27 cellular contexts compared by ENCODE assay signal in genomic region chr7:125149151-125149550, GRCh38.
"Had no signal": no experiment of that assay in that cellular context is flagged by ENCODE, and none has a peak within 500 bp of the region (broad histone marks: within the 10 kb centered on the region; RNA-seq: fewer than 3 reads in every experiment).

No MANE protein-coding gene starts in this region.

- H3K27me3 Mint-ChIP-seq: activated B cell treated with CpG ODN at 0.5 μM for 24 hours; activated CD4-positive, alpha-beta T cell treated with anti-CD3 and anti-CD28 coated beads for 36 hours; activated T-cell treated with anti-CD3 and anti-CD28 coated beads, Interleukin-2, amount 50 U/mL, for 24 hours; activated T-helper 17 cell treated with anti-CD3 and anti-CD28 coated beads, Interleukin-2, amount 50 U/mL, for 72 hours; central memory CD8-positive, alpha-beta T cell; naive thymus-derived CD8-positive, alpha-beta T cell; stimulated activated naive B cell treated with anti-CD40 and anti-IgM and Interleukin-4, amounts not matched to agents 10 μg/mL and 1 μg/mL and 100 μg/mL, for 72 hours; T-helper 17 cell; type B pancreatic cell had no signal

- ATAC-seq: activated CD4-positive, alpha-beta T cell treated with anti-CD3 and anti-CD28 coated beads for 36 hours; activated naive CD4-positive, alpha-beta T cell treated with anti-CD3 and anti-CD28 coated beads, Interleukin-2, amount 50 U/mL, for 72 hours; activated T-helper 17 cell treated with anti-CD3 and anti-CD28 coated beads, Interleukin-2, amount 50 U/mL, for 72 hours; foreskin keratinocyte; naive thymus-derived CD8-positive, alpha-beta T cell; stimulated activated naive B cell treated with anti-CD40 and anti-IgM and Interleukin-4, amounts not matched to agents 10 μg/mL and 1 μg/mL and 100 μg/mL, for 72 hours; T-helper 17 cell had no signal

- H3K9me3 ChIP-seq: adrenal gland, ascending aorta, colonic mucosa, left ventricle myocardium inferior, testis, vagina had no signal

- H3K27me3 ChIP-seq: adrenal gland, ascending aorta, colonic mucosa, foreskin keratinocyte, neural progenitor cell, testis, vagina had no signal

- H3K4me1 Mint-ChIP-seq: activated B cell treated with CpG ODN at 0.5 μM for 24 hours; activated CD4-positive, alpha-beta T cell treated with anti-CD3 and anti-CD28 coated beads for 36 hours; activated T-helper 17 cell treated with anti-CD3 and anti-CD28 coated beads, Interleukin-2, amount 50 U/mL, for 72 hours; central memory CD8-positive, alpha-beta T cell; naive thymus-derived CD8-positive, alpha-beta T cell; stimulated activated naive B cell treated with anti-CD40 and anti-IgM and Interleukin-4, amounts not matched to agents 10 μg/mL and 1 μg/mL and 100 μg/mL, for 72 hours; T-helper 17 cell had no signal

- H3K4me3 Mint-ChIP-seq: activated B cell treated with CpG ODN at 0.5 μM for 24 hours; activated CD4-positive, alpha-beta T cell treated with anti-CD3 and anti-CD28 coated beads for 36 hours; activated T-cell treated with anti-CD3 and anti-CD28 coated beads, Interleukin-2, amount 50 U/mL, for 24 hours; activated T-helper 17 cell treated with anti-CD3 and anti-CD28 coated beads, Interleukin-2, amount 50 U/mL, for 72 hours; central memory CD8-positive, alpha-beta T cell; endodermal cell; mesothelial cell of epicardium; naive thymus-derived CD8-positive, alpha-beta T cell; neural progenitor cell; stimulated activated naive B cell treated with anti-CD40 and anti-IgM and Interleukin-4, amounts not matched to agents 10 μg/mL and 1 μg/mL and 100 μg/mL, for 72 hours; T-helper 17 cell; type B pancreatic cell had no signal

- H3K36me3 ChIP-seq: adrenal gland, ascending aorta, colonic mucosa, left ventricle myocardium inferior, neural progenitor cell, vagina had no signal

- H3K4me1 ChIP-seq: adrenal gland, ascending aorta, colonic mucosa, foreskin keratinocyte, left ventricle myocardium inferior, neural progenitor cell, testis, vagina had no signal

- DNase-seq: activated B cell treated with CpG ODN at 0.5 μM for 24 hours; activated CD4-positive, alpha-beta T cell treated with anti-CD3 and anti-CD28 coated beads for 36 hours; activated CD4-positive, alpha-beta T cell treated with anti-CD3 and anti-CD28 coated beads, Interleukin-2, amount 50 U/mL, for 4 hours; activated CD8-positive, alpha-beta memory T cell treated with anti-CD3 and anti-CD28 coated beads for 24 hours; activated CD8-positive, alpha-beta memory T cell treated with anti-CD3 and anti-CD28 coated beads, Interleukin-2, amount 50 U/mL, for 4 hours; activated T-cell treated with anti-CD3 and anti-CD28 coated beads, Interleukin-2, amount 50 U/mL, for 24 hours; adrenal gland; colonic mucosa; endodermal cell; foreskin keratinocyte; kidney glomerular epithelial cell; left ventricle myocardium inferior; naive thymus-derived CD8-positive, alpha-beta T cell; stimulated activated CD4-positive, alpha-beta T cell treated with anti-CD3 and anti-CD28 coated beads, Interleukin-2, amount 100 ng/mL, for 48 hours; stimulated activated CD8-positive, alpha-beta memory T cell treated with anti-CD3 and anti-CD28 coated beads, Interleukin-4, amount 100 ng/mL, for 48 hours; stimulated activated naive B cell treated with anti-CD40 and anti-IgM and Interleukin-4, amounts not matched to agents 10 μg/mL and 1 μg/mL and 100 μg/mL, for 72 hours; T-helper 17 cell; testis had no signal

- H3K4me3 ChIP-seq: adrenal gland, ascending aorta, colonic mucosa, left ventricle myocardium inferior, neural progenitor cell, testis, vagina had no signal

- H3K27ac Mint-ChIP-seq: activated B cell treated with CpG ODN at 0.5 μM for 24 hours; activated CD4-positive, alpha-beta T cell treated with anti-CD3 and anti-CD28 coated beads for 36 hours; activated naive CD4-positive, alpha-beta T cell treated with anti-CD3 and anti-CD28 coated beads, Interleukin-2, amount 50 U/mL, for 72 hours; activated T-cell treated with anti-CD3 and anti-CD28 coated beads, Interleukin-2, amount 50 U/mL, for 24 hours; activated T-helper 17 cell treated with anti-CD3 and anti-CD28 coated beads, Interleukin-2, amount 50 U/mL, for 72 hours; endodermal cell; mesothelial cell of epicardium; naive thymus-derived CD8-positive, alpha-beta T cell; neural progenitor cell; stimulated activated naive B cell treated with anti-CD40 and anti-IgM and Interleukin-4, amounts not matched to agents 10 μg/mL and 1 μg/mL and 100 μg/mL, for 72 hours; T-helper 17 cell; type B pancreatic cell had no signal

- H3K9me3 Mint-ChIP-seq: activated B cell treated with CpG ODN at 0.5 μM for 24 hours; activated naive CD4-positive, alpha-beta T cell treated with anti-CD3 and anti-CD28 coated beads, Interleukin-2, amount 50 U/mL, for 72 hours; activated T-helper 17 cell treated with anti-CD3 and anti-CD28 coated beads, Interleukin-2, amount 50 U/mL, for 72 hours; endodermal cell; mesothelial cell of epicardium; neural progenitor cell; stimulated activated naive B cell treated with anti-CD40 and anti-IgM and Interleukin-4, amounts not matched to agents 10 μg/mL and 1 μg/mL and 100 μg/mL, for 72 hours; type B pancreatic cell had no signal

- H3K27ac ChIP-seq: adrenal gland, ascending aorta, colonic mucosa, epithelial cell of prostate, foreskin keratinocyte, left ventricle myocardium inferior, neural progenitor cell, testis, vagina had no signal

- H3K36me3 Mint-ChIP-seq: activated naive CD4-positive, alpha-beta T cell treated with anti-CD3 and anti-CD28 coated beads, Interleukin-2, amount 50 U/mL, for 72 hours; mesothelial cell of epicardium; naive thymus-derived CD8-positive, alpha-beta T cell; neural progenitor cell; stimulated activated naive B cell treated with anti-CD40 and anti-IgM and Interleukin-4, amounts not matched to agents 10 μg/mL and 1 μg/mL and 100 μg/mL, for 72 hours; type B pancreatic cell had no signal
